1 cellular context compared by ENCODE assay signal in the genomic region with DNA sequence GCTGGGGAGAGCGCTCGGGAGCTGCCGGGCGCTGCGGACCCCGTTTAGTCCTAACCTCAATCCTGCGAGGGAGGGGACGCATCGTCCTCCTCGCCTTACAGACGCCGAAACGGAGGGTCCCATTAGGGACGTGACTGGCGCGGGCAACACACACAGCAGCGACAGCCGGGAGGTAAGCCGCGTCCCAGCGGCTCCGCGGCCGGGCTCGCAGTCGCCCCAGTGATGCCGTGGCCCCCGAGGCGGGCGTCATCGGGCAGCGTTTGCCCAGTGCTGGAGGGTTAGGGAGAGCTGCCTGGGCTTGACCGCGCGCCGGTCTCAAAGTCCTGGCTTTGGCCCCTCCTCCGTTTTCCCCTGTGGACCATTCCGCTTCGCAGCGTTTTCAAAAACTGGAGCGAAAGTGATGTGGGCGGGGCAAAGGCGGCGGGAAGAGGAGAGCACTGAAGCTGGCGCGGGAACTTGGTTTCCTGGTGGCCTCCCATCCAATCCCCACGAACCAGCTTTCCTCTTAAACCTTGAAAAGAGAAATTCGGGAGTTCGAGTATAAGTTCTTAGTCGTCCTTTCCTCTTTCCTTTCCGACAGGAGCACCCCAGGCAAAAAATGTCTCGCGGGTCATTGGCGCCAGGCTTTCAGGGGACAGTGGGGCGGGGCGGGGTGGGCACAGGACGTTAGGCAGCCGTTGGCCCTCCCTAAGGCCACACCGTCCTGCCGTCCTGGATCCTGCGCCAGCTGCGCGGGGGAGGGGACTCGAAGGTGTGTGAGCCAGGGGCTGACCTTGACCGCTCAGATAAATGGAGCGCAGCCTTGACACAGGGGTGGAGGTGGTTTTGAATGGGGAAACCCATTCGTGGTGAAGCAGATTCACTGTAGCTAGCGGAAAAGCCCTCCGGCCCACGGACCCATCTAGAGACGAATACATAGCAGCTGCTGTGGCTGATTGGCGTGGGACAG.
A peak's percentile ranks its signal among the peaks of the same experiment; 100 is the strongest.
TF ChIP-seq lines count a peak whose summit lies in the region.

No MANE protein-coding gene starts in this region.

TF ChIP-seq in K562, 482 proteins besides CTCF, POLR2A, EP300 and RAD21 (continued from another document and continues in another):
- TF ChIP-seq, protein P1, sequence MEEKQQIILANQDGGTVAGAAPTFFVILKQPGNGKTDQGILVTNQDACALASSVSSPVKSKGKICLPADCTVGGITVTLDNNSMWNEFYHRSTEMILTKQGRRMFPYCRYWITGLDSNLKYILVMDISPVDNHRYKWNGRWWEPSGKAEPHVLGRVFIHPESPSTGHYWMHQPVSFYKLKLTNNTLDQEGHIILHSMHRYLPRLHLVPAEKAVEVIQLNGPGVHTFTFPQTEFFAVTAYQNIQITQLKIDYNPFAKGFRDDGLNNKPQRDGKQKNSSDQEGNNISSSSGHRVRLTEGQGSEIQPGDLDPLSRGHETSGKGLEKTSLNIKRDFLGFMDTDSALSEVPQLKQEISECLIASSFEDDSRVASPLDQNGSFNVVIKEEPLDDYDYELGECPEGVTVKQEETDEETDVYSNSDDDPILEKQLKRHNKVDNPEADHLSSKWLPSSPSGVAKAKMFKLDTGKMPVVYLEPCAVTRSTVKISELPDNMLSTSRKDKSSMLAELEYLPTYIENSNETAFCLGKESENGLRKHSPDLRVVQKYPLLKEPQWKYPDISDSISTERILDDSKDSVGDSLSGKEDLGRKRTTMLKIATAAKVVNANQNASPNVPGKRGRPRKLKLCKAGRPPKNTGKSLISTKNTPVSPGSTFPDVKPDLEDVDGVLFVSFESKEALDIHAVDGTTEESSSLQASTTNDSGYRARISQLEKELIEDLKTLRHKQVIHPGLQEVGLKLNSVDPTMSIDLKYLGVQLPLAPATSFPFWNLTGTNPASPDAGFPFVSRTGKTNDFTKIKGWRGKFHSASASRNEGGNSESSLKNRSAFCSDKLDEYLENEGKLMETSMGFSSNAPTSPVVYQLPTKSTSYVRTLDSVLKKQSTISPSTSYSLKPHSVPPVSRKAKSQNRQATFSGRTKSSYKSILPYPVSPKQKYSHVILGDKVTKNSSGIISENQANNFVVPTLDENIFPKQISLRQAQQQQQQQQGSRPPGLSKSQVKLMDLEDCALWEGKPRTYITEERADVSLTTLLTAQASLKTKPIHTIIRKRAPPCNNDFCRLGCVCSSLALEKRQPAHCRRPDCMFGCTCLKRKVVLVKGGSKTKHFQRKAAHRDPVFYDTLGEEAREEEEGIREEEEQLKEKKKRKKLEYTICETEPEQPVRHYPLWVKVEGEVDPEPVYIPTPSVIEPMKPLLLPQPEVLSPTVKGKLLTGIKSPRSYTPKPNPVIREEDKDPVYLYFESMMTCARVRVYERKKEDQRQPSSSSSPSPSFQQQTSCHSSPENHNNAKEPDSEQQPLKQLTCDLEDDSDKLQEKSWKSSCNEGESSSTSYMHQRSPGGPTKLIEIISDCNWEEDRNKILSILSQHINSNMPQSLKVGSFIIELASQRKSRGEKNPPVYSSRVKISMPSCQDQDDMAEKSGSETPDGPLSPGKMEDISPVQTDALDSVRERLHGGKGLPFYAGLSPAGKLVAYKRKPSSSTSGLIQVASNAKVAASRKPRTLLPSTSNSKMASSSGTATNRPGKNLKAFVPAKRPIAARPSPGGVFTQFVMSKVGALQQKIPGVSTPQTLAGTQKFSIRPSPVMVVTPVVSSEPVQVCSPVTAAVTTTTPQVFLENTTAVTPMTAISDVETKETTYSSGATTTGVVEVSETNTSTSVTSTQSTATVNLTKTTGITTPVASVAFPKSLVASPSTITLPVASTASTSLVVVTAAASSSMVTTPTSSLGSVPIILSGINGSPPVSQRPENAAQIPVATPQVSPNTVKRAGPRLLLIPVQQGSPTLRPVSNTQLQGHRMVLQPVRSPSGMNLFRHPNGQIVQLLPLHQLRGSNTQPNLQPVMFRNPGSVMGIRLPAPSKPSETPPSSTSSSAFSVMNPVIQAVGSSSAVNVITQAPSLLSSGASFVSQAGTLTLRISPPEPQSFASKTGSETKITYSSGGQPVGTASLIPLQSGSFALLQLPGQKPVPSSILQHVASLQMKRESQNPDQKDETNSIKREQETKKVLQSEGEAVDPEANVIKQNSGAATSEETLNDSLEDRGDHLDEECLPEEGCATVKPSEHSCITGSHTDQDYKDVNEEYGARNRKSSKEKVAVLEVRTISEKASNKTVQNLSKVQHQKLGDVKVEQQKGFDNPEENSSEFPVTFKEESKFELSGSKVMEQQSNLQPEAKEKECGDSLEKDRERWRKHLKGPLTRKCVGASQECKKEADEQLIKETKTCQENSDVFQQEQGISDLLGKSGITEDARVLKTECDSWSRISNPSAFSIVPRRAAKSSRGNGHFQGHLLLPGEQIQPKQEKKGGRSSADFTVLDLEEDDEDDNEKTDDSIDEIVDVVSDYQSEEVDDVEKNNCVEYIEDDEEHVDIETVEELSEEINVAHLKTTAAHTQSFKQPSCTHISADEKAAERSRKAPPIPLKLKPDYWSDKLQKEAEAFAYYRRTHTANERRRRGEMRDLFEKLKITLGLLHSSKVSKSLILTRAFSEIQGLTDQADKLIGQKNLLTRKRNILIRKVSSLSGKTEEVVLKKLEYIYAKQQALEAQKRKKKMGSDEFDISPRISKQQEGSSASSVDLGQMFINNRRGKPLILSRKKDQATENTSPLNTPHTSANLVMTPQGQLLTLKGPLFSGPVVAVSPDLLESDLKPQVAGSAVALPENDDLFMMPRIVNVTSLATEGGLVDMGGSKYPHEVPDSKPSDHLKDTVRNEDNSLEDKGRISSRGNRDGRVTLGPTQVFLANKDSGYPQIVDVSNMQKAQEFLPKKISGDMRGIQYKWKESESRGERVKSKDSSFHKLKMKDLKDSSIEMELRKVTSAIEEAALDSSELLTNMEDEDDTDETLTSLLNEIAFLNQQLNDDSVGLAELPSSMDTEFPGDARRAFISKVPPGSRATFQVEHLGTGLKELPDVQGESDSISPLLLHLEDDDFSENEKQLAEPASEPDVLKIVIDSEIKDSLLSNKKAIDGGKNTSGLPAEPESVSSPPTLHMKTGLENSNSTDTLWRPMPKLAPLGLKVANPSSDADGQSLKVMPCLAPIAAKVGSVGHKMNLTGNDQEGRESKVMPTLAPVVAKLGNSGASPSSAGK (IDR thresholded peaks at IDR 0.05), result no peak; the same call in 1 of the 2 replicates
- TF ChIP-seq, protein P2, sequence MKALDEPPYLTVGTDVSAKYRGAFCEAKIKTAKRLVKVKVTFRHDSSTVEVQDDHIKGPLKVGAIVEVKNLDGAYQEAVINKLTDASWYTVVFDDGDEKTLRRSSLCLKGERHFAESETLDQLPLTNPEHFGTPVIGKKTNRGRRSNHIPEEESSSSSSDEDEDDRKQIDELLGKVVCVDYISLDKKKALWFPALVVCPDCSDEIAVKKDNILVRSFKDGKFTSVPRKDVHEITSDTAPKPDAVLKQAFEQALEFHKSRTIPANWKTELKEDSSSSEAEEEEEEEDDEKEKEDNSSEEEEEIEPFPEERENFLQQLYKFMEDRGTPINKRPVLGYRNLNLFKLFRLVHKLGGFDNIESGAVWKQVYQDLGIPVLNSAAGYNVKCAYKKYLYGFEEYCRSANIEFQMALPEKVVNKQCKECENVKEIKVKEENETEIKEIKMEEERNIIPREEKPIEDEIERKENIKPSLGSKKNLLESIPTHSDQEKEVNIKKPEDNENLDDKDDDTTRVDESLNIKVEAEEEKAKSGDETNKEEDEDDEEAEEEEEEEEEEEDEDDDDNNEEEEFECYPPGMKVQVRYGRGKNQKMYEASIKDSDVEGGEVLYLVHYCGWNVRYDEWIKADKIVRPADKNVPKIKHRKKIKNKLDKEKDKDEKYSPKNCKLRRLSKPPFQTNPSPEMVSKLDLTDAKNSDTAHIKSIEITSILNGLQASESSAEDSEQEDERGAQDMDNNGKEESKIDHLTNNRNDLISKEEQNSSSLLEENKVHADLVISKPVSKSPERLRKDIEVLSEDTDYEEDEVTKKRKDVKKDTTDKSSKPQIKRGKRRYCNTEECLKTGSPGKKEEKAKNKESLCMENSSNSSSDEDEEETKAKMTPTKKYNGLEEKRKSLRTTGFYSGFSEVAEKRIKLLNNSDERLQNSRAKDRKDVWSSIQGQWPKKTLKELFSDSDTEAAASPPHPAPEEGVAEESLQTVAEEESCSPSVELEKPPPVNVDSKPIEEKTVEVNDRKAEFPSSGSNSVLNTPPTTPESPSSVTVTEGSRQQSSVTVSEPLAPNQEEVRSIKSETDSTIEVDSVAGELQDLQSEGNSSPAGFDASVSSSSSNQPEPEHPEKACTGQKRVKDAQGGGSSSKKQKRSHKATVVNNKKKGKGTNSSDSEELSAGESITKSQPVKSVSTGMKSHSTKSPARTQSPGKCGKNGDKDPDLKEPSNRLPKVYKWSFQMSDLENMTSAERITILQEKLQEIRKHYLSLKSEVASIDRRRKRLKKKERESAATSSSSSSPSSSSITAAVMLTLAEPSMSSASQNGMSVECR (CRISPR knock-in tag; IDR thresholded peaks at IDR 0.05), result peak; percentile 41; the same call in 1 of the 2 replicates
- TF ChIP-seq, protein P3, sequence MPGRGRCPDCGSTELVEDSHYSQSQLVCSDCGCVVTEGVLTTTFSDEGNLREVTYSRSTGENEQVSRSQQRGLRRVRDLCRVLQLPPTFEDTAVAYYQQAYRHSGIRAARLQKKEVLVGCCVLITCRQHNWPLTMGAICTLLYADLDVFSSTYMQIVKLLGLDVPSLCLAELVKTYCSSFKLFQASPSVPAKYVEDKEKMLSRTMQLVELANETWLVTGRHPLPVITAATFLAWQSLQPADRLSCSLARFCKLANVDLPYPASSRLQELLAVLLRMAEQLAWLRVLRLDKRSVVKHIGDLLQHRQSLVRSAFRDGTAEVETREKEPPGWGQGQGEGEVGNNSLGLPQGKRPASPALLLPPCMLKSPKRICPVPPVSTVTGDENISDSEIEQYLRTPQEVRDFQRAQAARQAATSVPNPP (IDR thresholded peaks at IDR 0.05; ENCODE audit: borderline replicate concordance, insufficient read depth, insufficient read length), result no peak
- TF ChIP-seq MCM5 (IDR thresholded peaks at IDR 0.05; ENCODE audit: low read depth), result no peak
- TF ChIP-seq, protein P4, sequence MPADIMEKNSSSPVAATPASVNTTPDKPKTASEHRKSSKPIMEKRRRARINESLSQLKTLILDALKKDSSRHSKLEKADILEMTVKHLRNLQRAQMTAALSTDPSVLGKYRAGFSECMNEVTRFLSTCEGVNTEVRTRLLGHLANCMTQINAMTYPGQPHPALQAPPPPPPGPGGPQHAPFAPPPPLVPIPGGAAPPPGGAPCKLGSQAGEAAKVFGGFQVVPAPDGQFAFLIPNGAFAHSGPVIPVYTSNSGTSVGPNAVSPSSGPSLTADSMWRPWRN (IDR thresholded peaks at IDR 0.05; ENCODE audit: low read depth), result no peak
- TF ChIP-seq, protein P5, sequence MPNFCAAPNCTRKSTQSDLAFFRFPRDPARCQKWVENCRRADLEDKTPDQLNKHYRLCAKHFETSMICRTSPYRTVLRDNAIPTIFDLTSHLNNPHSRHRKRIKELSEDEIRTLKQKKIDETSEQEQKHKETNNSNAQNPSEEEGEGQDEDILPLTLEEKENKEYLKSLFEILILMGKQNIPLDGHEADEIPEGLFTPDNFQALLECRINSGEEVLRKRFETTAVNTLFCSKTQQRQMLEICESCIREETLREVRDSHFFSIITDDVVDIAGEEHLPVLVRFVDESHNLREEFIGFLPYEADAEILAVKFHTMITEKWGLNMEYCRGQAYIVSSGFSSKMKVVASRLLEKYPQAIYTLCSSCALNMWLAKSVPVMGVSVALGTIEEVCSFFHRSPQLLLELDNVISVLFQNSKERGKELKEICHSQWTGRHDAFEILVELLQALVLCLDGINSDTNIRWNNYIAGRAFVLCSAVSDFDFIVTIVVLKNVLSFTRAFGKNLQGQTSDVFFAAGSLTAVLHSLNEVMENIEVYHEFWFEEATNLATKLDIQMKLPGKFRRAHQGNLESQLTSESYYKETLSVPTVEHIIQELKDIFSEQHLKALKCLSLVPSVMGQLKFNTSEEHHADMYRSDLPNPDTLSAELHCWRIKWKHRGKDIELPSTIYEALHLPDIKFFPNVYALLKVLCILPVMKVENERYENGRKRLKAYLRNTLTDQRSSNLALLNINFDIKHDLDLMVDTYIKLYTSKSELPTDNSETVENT (CRISPR knock-in tag; IDR thresholded peaks at IDR 0.05), result peak; percentile 80; the same call in 1 of the 2 replicates
- peak in 1 of 2 experiments; percentile 44; a peak in 1 of 3 replicates for TF ChIP-seq CBX3 (IDR thresholded peaks at IDR 0.05; ENCODE audit: borderline replicate concordance in 1 of 2, low read length in 2 of 2)
- TF ChIP-seq CBX5 (IDR thresholded peaks at IDR 0.05; ENCODE audit: borderline replicate concordance, low read depth), result 0 out of 2 replicates have a peak, but pooled peaks have one; percentile 55
- TF ChIP-seq, protein P6, sequence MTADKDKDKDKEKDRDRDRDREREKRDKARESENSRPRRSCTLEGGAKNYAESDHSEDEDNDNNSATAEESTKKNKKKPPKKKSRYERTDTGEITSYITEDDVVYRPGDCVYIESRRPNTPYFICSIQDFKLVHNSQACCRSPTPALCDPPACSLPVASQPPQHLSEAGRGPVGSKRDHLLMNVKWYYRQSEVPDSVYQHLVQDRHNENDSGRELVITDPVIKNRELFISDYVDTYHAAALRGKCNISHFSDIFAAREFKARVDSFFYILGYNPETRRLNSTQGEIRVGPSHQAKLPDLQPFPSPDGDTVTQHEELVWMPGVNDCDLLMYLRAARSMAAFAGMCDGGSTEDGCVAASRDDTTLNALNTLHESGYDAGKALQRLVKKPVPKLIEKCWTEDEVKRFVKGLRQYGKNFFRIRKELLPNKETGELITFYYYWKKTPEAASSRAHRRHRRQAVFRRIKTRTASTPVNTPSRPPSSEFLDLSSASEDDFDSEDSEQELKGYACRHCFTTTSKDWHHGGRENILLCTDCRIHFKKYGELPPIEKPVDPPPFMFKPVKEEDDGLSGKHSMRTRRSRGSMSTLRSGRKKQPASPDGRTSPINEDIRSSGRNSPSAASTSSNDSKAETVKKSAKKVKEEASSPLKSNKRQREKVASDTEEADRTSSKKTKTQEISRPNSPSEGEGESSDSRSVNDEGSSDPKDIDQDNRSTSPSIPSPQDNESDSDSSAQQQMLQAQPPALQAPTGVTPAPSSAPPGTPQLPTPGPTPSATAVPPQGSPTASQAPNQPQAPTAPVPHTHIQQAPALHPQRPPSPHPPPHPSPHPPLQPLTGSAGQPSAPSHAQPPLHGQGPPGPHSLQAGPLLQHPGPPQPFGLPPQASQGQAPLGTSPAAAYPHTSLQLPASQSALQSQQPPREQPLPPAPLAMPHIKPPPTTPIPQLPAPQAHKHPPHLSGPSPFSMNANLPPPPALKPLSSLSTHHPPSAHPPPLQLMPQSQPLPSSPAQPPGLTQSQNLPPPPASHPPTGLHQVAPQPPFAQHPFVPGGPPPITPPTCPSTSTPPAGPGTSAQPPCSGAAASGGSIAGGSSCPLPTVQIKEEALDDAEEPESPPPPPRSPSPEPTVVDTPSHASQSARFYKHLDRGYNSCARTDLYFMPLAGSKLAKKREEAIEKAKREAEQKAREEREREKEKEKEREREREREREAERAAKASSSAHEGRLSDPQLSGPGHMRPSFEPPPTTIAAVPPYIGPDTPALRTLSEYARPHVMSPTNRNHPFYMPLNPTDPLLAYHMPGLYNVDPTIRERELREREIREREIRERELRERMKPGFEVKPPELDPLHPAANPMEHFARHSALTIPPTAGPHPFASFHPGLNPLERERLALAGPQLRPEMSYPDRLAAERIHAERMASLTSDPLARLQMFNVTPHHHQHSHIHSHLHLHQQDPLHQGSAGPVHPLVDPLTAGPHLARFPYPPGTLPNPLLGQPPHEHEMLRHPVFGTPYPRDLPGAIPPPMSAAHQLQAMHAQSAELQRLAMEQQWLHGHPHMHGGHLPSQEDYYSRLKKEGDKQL (CRISPR knock-in tag; IDR thresholded peaks at IDR 0.05; ENCODE audit: borderline replicate concordance), result 0 out of 2 replicates have a peak, but pooled peaks have one; percentile 72
